In genomic region chr1:234368320-234369032, GRCh38 we compare ENCODE assay signal across 1 cellular context.
TF ChIP-seq lines count a peak whose summit lies in the region.

No MANE protein-coding gene starts in this region.

TF ChIP-seq in K562, 482 proteins besides CTCF, POLR2A, EP300 and RAD21 (continued from another document):
- no peak for TF ChIP-seq POLR2AphosphoS2 (IDR thresholded peaks at IDR 0.05; ENCODE audit: low read length)
- no peak for TF ChIP-seq ZNF699 (CRISPR knock-in tag; IDR thresholded peaks at IDR 0.05; ENCODE audit: insufficient replicate concordance)
- TF ChIP-seq ZNF830 (CRISPR knock-in tag; IDR thresholded peaks at IDR 0.05) = no peak
- no peak for TF ChIP-seq CBFA2T2 (conservative IDR thresholded peaks at IDR 0.05)
- TF ChIP-seq CSDE1 (IDR thresholded peaks at IDR 0.05) = no peak
- no peak for TF ChIP-seq TAF7 (tag; IDR thresholded peaks at IDR 0.05)
- no peak for TF ChIP-seq NBN (IDR thresholded peaks at IDR 0.05; ENCODE audit: low read depth)
- no peak for TF ChIP-seq ZNF586 (CRISPR knock-in tag; conservative IDR thresholded peaks at IDR 0.05)
- TF ChIP-seq ZNF785 (CRISPR knock-in tag; IDR thresholded peaks at IDR 0.05) = no peak
- 0 out of 4 replicates have a peak, but pooled peaks of 1 of the 2 experiments have one; percentile 20 for TF ChIP-seq HDAC1 (IDR thresholded peaks at IDR 0.05)
- TF ChIP-seq MYNN (IDR thresholded peaks at IDR 0.05) = 0 out of 2 replicates have a peak, but pooled peaks have one; percentile 24
- TF ChIP-seq MYNN (CRISPR knock-in tag; IDR thresholded peaks at IDR 0.05) = no peak
- no peak for TF ChIP-seq NFIC (IDR thresholded peaks at IDR 0.05)
- 0 out of 2 replicates have a peak, but pooled peaks have one; percentile 18 for TF ChIP-seq PHB2 (IDR thresholded peaks at IDR 0.05; ENCODE audit: low read depth)
- no peak for TF ChIP-seq POLR2B (IDR thresholded peaks at IDR 0.05; ENCODE audit: low read depth, partially characterized antibody)
- TF ChIP-seq, protein P1, sequence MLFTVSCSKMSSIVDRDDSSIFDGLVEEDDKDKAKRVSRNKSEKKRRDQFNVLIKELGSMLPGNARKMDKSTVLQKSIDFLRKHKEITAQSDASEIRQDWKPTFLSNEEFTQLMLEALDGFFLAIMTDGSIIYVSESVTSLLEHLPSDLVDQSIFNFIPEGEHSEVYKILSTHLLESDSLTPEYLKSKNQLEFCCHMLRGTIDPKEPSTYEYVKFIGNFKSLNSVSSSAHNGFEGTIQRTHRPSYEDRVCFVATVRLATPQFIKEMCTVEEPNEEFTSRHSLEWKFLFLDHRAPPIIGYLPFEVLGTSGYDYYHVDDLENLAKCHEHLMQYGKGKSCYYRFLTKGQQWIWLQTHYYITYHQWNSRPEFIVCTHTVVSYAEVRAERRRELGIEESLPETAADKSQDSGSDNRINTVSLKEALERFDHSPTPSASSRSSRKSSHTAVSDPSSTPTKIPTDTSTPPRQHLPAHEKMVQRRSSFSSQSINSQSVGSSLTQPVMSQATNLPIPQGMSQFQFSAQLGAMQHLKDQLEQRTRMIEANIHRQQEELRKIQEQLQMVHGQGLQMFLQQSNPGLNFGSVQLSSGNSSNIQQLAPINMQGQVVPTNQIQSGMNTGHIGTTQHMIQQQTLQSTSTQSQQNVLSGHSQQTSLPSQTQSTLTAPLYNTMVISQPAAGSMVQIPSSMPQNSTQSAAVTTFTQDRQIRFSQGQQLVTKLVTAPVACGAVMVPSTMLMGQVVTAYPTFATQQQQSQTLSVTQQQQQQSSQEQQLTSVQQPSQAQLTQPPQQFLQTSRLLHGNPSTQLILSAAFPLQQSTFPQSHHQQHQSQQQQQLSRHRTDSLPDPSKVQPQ (CRISPR knock-in tag; IDR thresholded peaks at IDR 0.05; ENCODE audit: borderline replicate concordance) = no peak
- TF ChIP-seq THRAP3 (IDR thresholded peaks at IDR 0.05; ENCODE audit: borderline replicate concordance) = no peak
